Comparison of ENCODE assay signal across 14 cellular contexts in the genomic region with DNA sequence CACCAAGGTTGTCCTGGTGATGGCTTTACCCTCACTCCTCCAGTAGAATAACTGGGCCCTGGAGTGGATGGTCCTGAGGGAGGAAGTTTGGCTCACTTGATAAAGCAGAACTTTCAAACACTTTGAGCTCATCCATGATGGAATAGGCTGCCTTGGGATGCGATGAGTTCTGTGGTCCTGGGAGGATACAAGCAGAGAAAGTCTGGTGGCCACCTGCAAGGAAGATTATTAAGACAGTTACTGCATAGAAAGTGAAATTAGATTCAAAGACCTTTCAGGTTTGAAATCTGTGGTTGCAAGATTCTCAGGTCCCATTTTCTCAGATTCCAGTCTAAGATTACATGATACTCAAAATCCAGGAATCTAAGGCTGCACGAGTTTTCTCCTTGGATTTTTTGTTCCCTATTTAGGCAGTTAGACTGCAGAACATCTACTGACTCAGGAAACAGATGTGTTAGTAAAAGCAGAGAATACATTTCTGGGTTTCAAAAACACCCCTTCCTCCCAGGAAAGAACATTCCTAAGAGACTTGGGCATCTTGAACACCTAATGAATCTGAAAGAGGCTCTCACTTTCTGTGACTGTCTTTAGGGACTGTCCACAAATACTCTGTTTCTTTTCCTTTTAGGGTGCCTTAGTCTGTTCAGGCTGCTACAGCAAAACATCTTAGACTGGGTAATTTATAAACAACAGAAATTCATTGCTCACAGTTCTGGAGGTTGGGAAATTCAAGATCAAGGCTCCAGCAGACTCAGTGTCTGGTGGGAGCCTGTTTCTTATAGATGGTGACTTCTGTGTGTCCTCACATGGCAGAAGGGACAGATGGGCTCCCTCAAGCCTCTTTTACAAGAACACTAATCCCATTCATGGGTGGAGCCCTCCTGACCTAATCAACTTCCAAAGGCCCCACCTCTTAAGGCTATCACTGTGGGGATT. TPM values are rescaled to one million over a fixed set of nuclear protein-coding genes. Genes with fewer than 3 reads are reported as not detected.
A peak's percentile ranks its signal among the peaks of the same experiment; 100 is the strongest.
DNase-seq lines count a peak whose midpoint lies in the region; ATAC-seq and TF ChIP-seq lines count a peak whose summit lies in the region.
"Had no signal": no experiment of that assay in that cellular context is flagged by ENCODE, and none has a peak within 500 bp of the region (broad histone marks: within the 10 kb centered on the region; RNA-seq: fewer than 3 reads in every experiment).

No MANE protein-coding gene starts in this region.

- no peak overlapping the region for H2AFZ ChIP-seq in IMR-90 (replicated peaks; ENCODE audit: low read length, poor library complexity)
- H2AFZ ChIP-seq: parathyroid adenoma had no signal

- peak overlapping the region; percentile 82 for H2AK5ac ChIP-seq in IMR-90 (ENCODE audit: low read depth, low read length)

- peaks cover 2% of the 10 kb centered on the region; the same call in 1 of the 2 replicates for H4K20me1 ChIP-seq in IMR-90 (ENCODE audit: insufficient read depth, low read length)

- H2BK120ac ChIP-seq in IMR-90 (ENCODE audit: low read depth, low read length): peak overlapping the region; percentile 76

- TF ChIP-seq RAD21 in IMR-90 (IDR thresholded peaks at IDR 0.05; ENCODE audit: low read length): no peak

- peak overlapping the region; percentile 33 for H3K4me2 ChIP-seq in IMR-90 (ENCODE audit: low read depth, low read length)

- ATAC-seq in IMR-90 (ENCODE audit: low read depth) (peak; percentile 61), GM21786 (IDR thresholded peaks at IDR 0.05; ENCODE audit: unreplicated experiment) (no peak)
- no peak for ATAC-seq in stimulated activated naive CD8-positive, alpha-beta T cell treated with anti-CD3 and anti-CD28 coated beads, Interleukin-15, Interleukin-2, amounts not matched to agents 100 U/mL and 50 U/mL, for 24 hours
- ATAC-seq: activated T-cell treated with anti-CD3 and anti-CD28 coated beads, Interleukin-2, amount 50 U/mL, for 4 hours; left lung had no signal

- peak overlapping the region; percentile 49; the same call in 1 of the 2 replicates for H3K23ac ChIP-seq in IMR-90 (ENCODE audit: low read depth, low read length)

- no peaks in the 10 kb centered on the region for H3K79me1 ChIP-seq in IMR-90 (ENCODE audit: low read depth in 1 of 2, low read length in 2 of 2)

- TF ChIP-seq POLR2A in IMR-90 (IDR thresholded peaks at IDR 0.05; ENCODE audit: low read depth, low read length) (no peak), prostate gland (IDR thresholded peaks at IDR 0.05) (no peak)

- POLR2A ChIA-PET in IMR-90 (lab: Charles Lee; ENCODE audit: unreplicated experiment): no interaction called here

- peak overlapping the region; percentile 85 for H2BK20ac ChIP-seq in IMR-90 (ENCODE audit: low read depth, low read length)

- H3K27me3 ChIP-seq in IMR-90 (ENCODE audit: control insufficient read depth, insufficient read depth, low read length) (peaks cover 2% of the 10 kb centered on the region; the same call in 1 of the 2 replicates), dorsolateral prefrontal cortex (no peaks in the 10 kb centered on the region), prostate gland (replicated peaks; ENCODE audit: insufficient read depth) (no peaks in the 10 kb centered on the region)
- H3K27me3 ChIP-seq: left lung, MG63 had no signal

- H3K36me3 ChIP-seq in IMR-90 (ENCODE audit: control insufficient read depth, insufficient read depth, low read length) (no peaks in the 10 kb centered on the region), prostate gland (no peaks in the 10 kb centered on the region)
- H3K36me3 ChIP-seq: left lung, MG63 had no signal

- peak overlapping the region; percentile 74 for H3K4ac ChIP-seq in IMR-90 (ENCODE audit: low read depth, low read length)

- peak; percentile 91 for DNase-seq in AG10803 (ENCODE audit: low read depth)
- peak; percentile 85 for DNase-seq in IMR-90
- no peak for DNase-seq in dorsolateral prefrontal cortex
- no peak for DNase-seq in prostate gland (ENCODE audit: low spot score)
- no peak for DNase-seq in AG08396 (ENCODE audit: low spot score)
- no peak for DNase-seq in mesenteric fat pad (ENCODE audit: low spot score)
- DNase-seq in stimulated activated naive CD8-positive, alpha-beta T cell treated with anti-CD3 and anti-CD28 coated beads, Interleukin-15, Interleukin-2, amounts not matched to agents 100 U/mL and 50 U/mL, for 24 hours: no peak
- DNase-seq: activated T-cell treated with anti-CD3 and anti-CD28 coated beads, Interleukin-2, amount 50 U/mL, for 4 hours; left lung; MG63; NCI-H446 had no signal

- TF ChIP-seq CTCF in AG10803 (conservative IDR thresholded peaks at IDR 0.05; ENCODE audit: low read length) (no peak), IMR-90 (conservative IDR thresholded peaks at IDR 0.05; ENCODE audit: low read depth, low read length) (no peak), dorsolateral prefrontal cortex (IDR thresholded peaks at IDR 0.05 in 54 of 56, conservative IDR thresholded peaks at IDR 0.05 in 2 of 56; ENCODE audit: low read depth in 1 of 56, partially characterized antibody in 56 of 56) (no peak), prostate gland (IDR thresholded peaks at IDR 0.05) (no peak)

- H3K18ac ChIP-seq in IMR-90 (ENCODE audit: low read depth, low read length): peak overlapping the region; percentile 93

- BruUV-seq in IMR-90 (replicated peaks; lab: Mats Ljungman, UMichigan): no TSS peak

- peak overlapping the region; percentile 43 for H3K9ac ChIP-seq in IMR-90 (ENCODE audit: low read depth, low read length)
- H3K9ac ChIP-seq: parathyroid adenoma had no signal

- CTCF ChIA-PET in IMR-90 (lab: Yijun Ruan, JAX): no interaction called here

- H3K14ac ChIP-seq in IMR-90 (replicated peaks; ENCODE audit: low read depth, low read length): peak overlapping the region; percentile 49

- peak overlapping the region; percentile 92 for H4K5ac ChIP-seq in IMR-90 (ENCODE audit: low read depth, low read length)

- peak overlapping the region; percentile 61 for H2BK5ac ChIP-seq in IMR-90 (ENCODE audit: low read depth, low read length, poor library complexity, severe bottlenecking)

- H2BK15ac ChIP-seq in IMR-90 (ENCODE audit: low read depth, low read length): peak overlapping the region; percentile 78; the same call in 2 of the 3 replicates

- H3K4me1 ChIP-seq in IMR-90 (ENCODE audit: control insufficient read depth, insufficient read depth, low read length): peaks cover 35% of the 10 kb centered on the region
- no peaks in the 10 kb centered on the region for H3K4me1 ChIP-seq in prostate gland (replicated peaks)
- H3K4me1 ChIP-seq: parathyroid adenoma had no signal

- H2AK9ac ChIP-seq in IMR-90 (replicated peaks; ENCODE audit: low read depth, low read length, poor library complexity): peak overlapping the region; percentile 49

- H3K9me3 ChIP-seq in IMR-90 (ENCODE audit: control insufficient read depth, insufficient read depth, low read length) (peaks cover 8% of the 10 kb centered on the region), prostate gland (no peaks in the 10 kb centered on the region)
- H3K9me3 ChIP-seq: left lung had no signal

- dilution Hi-C loops in IMR-90 (cut with HindIII; ENCODE audit: low sequenced_read_pairs, unreplicated experiment): no loop called here

- H4K8ac ChIP-seq in IMR-90 (ENCODE audit: low read depth in 2 of 2, low read length in 2 of 2): peak overlapping the region; percentile 76

- peak overlapping the region; percentile 36; the same call in 1 of the 2 replicates for H3K56ac ChIP-seq in IMR-90 (ENCODE audit: extremely low read depth, insufficient read depth, low read length)

- WGBS in IMR-90 (ENCODE audit: extremely low coverage in 2 of 2, insufficient read length in 1 of 2), 2 experiments: no CpG with 5 or more reads among the region's 2 CpGs
- 67% methylated on average over 2 of the region's 2 CpGs for WGBS in prostate gland

- in situ Hi-C loops in IMR-90 (cut with MboI; ENCODE audit: low sequenced_read_pairs): no loop called here

- H3K4me3 ChIP-seq in AG10803 (ENCODE audit: low read length) (no peak overlapping the region), IMR-90 (ENCODE audit: insufficient read depth, low read depth, low read length) (no peak overlapping the region), dorsolateral prefrontal cortex (no peak overlapping the region), prostate gland (no peak overlapping the region)
- H3K4me3 ChIP-seq: left lung, MG63 had no signal

- peak overlapping the region; percentile 95 for H3K27ac ChIP-seq in IMR-90 (ENCODE audit: insufficient read depth, low read length)
- H3K27ac ChIP-seq in dorsolateral prefrontal cortex: peak overlapping the region in 56 of 59 donors; percentile 1 to 80 (median 62)
- H3K27ac ChIP-seq in prostate gland: peak overlapping the region; percentile 33 to 49
- H3K27ac ChIP-seq: left lung, parathyroid adenoma had no signal

- peaks cover 8% of the 10 kb centered on the region; the same call in 1 of the 2 replicates for H3K9me1 ChIP-seq in IMR-90 (ENCODE audit: insufficient read depth, low read length)

- H4K91ac ChIP-seq in IMR-90 (ENCODE audit: insufficient read depth, low read depth, low read length): peak overlapping the region; percentile 82

- intact Hi-C loops in IMR-90 (cut with micrococcal nuclease) (loop anchor here (10.0 kb wide), 1 partner anchor 1079 kb away; no protein-coding TSS in a partner anchor), dorsolateral prefrontal cortex (cut with DNase I) (no loop called here), prostate gland (cut with DNase I) (no loop called here)

TF ChIP-seq in IMR-90, 13 proteins besides CTCF, POLR2A, EP300 and RAD21 (continues in another document):
- TF ChIP-seq FOS (IDR thresholded peaks at IDR 0.05; ENCODE audit: low read depth, low read length): peak; percentile 19; the same call in 1 of the 2 replicates

RNA-seq across cellular contexts. Expression of a gene that starts 19.6 kb away (rescaled TPM):
- total RNA-seq in IMR-90 (2012; rRNA removed) (not detected in 2 replicates), dorsolateral prefrontal cortex (1 to 10 TPM in 81 of 120 experiments, under 1 TPM in 37, not detected in 2; 0.28 to 7.0 (median 1.4) TPM), prostate gland (10 to 100 TPM; 62.9 to 64.3 TPM), mesenteric fat pad (51.5 TPM)
- polyA plus RNA-seq in IMR-90 (2012; rRNA removed): not detected in 2 replicates
- 0.12 TPM in 1 of 2 replicates, not detected in the other for polyA plus RNA-seq in IMR-90 (2012; cell fraction: cytosol; rRNA removed)
- polyA plus RNA-seq in IMR-90 (2012; cell fraction: nucleus; rRNA removed; ENCODE audit: low replicate concordance): 0.02 and 0.13 TPM in 2 replicates
- total RNA-seq: bronchial epithelial cell had no signal

RNA-seq across cellular contexts. Expression of a gene that starts 44.1 kb away (rescaled TPM):
- 6.9 and 8.1 TPM in 2 replicates for total RNA-seq in IMR-90 (2012; rRNA removed)
- 11.0 and 11.6 TPM in 2 replicates for polyA plus RNA-seq in IMR-90 (2012; rRNA removed)
- 9.8 and 15.3 TPM in 2 replicates for polyA plus RNA-seq in IMR-90 (2012; cell fraction: cytosol; rRNA removed)
- 31.5 and 33.0 TPM in 2 replicates for polyA plus RNA-seq in IMR-90 (2012; cell fraction: nucleus; rRNA removed; ENCODE audit: low replicate concordance)
- total RNA-seq in dorsolateral prefrontal cortex: 10 to 100 TPM in 23 of 120 experiments, 1 to 10 TPM in 97; 1.9 to 18.9 (median 6.6) TPM
- 1 to 10 TPM; 1.1 to 10.0 TPM for total RNA-seq in prostate gland
- 12.2 TPM for total RNA-seq in mesenteric fat pad

RNA-seq across cellular contexts. Expression of a gene that starts 50.1 kb away (rescaled TPM):
- not detected in 2 replicates for total RNA-seq in IMR-90 (2012; rRNA removed)
- polyA plus RNA-seq in IMR-90 (2012; rRNA removed): not detected in 2 replicates
- not detected in 2 replicates for polyA plus RNA-seq in IMR-90 (2012; cell fraction: cytosol; rRNA removed)
- polyA plus RNA-seq in IMR-90 (2012; cell fraction: nucleus; rRNA removed; ENCODE audit: low replicate concordance): not detected in 2 replicates
- 1 to 10 TPM in 5 of 120 experiments, under 1 TPM in 98, not detected in 17; 0.17 to 1.8 (median 0.44) TPM for total RNA-seq in dorsolateral prefrontal cortex
- 10 to 100 TPM in 1 of 2 donors, 1 to 10 TPM in 1; 1.5 to 16.1 TPM for total RNA-seq in prostate gland
- total RNA-seq in mesenteric fat pad: 3.1 TPM

Comparison
In these comparisons a context has a peak if more than half of its experiments do, and no peak if none do; other contexts are left out.
1. DNase-seq: peak in AG10803 (single experiment) and IMR-90 (single experiment); none in dorsolateral prefrontal cortex (0 of 10), prostate gland (single experiment), AG08396 (single experiment), mesenteric fat pad (single experiment) and stimulated activated naive CD8-positive, alpha-beta T cell treated with anti-CD3 and anti-CD28 coated beads, Interleukin-15, Interleukin-2, amounts not matched to agents 100 U/mL and 50 U/mL, for 24 hours (single experiment).
2. H3K27ac ChIP-seq: peak in every context shown above with its lines; median percentile 95 in IMR-90; 62 in dorsolateral prefrontal cortex; 41 in prostate gland.